Comparison of ENCODE assay signal across 7 cellular contexts in genomic region chr20:38241201-38241600, GRCh38. TPM values are rescaled to one million over a fixed set of nuclear protein-coding genes. Genes with fewer than 3 reads are reported as not detected.
"Had no signal": no experiment of that assay in that cellular context is flagged by ENCODE, and none has a peak within 500 bp of the region (broad histone marks: within the 10 kb centered on the region; RNA-seq: fewer than 3 reads in every experiment).

No MANE protein-coding gene starts in this region.

- H3K4me1 Mint-ChIP-seq: IgD-negative memory B cell had no signal

- H3K36me3 Mint-ChIP-seq: IgD-negative memory B cell had no signal

- ATAC-seq: HepG2, K562 had no signal

- H3K4me3 ChIP-seq: K562 had no signal

- H3K27ac Mint-ChIP-seq: IgD-negative memory B cell had no signal

- FAIRE-seq: HepG2, K562 had no signal

- H3K27ac ChIP-seq: HL-60 had no signal

- DNase-seq: IMR-90, KBM-7, KG1 had no signal

RNA-seq across cellular contexts. Expression of gene KIAA1755, which starts 19.3 kb away (rescaled TPM):
- total RNA-seq: K562 had no signal
- polyA plus RNA-seq: HepG2, IgD-negative memory B cell, K562 had no signal
